ENCODE assay signal across 11 cellular contexts in the genomic region with DNA sequence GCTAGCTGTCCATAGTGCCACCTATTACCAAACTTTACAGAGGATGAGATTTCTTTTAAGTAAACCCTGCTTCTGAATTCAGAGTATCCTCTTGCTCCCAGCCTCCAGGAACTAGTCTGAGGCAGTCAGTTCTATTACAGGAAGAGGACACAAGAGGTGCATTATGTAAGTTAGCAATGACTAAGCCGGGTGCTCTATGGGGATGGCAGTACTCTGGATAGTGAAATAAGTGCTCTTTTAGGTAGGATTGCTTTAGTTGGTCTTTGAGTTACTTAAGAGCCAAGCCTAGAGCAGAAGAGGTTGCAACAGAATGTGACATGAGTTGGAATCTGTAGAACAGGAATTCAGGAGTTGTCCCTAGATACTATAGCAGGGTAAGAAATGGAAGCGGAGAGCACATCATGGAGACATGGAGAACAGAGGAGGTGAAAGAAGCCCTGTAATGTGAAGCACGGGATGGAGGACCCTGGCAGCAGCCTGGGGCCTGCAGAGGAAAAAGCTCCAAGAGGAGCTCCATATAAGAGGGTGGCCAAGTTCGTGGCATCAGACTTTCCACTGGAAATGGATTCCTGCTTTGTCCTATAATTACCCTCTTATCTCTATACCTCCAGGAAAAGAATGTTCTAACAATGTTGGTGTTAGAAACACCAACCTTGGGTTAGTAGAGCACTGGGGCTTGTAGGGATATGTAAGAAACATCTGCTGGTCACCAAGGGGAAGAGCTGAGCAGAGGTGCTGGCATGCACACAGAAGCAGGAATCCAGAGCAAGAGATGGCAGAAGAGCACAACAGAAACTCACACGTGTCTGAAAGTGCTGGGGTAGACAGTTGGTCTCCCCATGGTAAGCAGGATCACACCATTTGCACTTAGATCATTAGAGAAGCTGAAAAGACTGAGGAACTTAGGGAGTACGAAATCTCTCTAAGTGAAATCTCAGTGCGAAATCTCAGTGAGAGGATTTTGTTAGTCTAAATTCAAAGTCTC.
DNase-seq lines count a peak whose midpoint lies in the region; FAIRE-seq and TF ChIP-seq lines count a peak whose summit lies in the region.
"Had no signal": no experiment of that assay in that cellular context is flagged by ENCODE, and none has a peak within 500 bp of the region (broad histone marks: within the 10 kb centered on the region; RNA-seq: fewer than 3 reads in every experiment).

No MANE protein-coding gene starts in this region.

- peaks cover 8% of the 10 kb centered on the region for H3K9me3 Mint-ChIP-seq in activated naive CD8-positive, alpha-beta T cell treated with anti-CD3 and anti-CD28 coated beads for 36 hours

- H3K4me1 Mint-ChIP-seq in activated naive CD8-positive, alpha-beta T cell treated with anti-CD3 and anti-CD28 coated beads for 36 hours: no peaks in the 10 kb centered on the region

- H3K27ac Mint-ChIP-seq in activated naive CD8-positive, alpha-beta T cell treated with anti-CD3 and anti-CD28 coated beads for 36 hours: no peak overlapping the region

- TF ChIP-seq POLR2A in H54 (IDR thresholded peaks at IDR 0.05; ENCODE audit: low read depth, low read length): no peak

- no peak overlapping the region for H3K4me3 Mint-ChIP-seq in activated naive CD8-positive, alpha-beta T cell treated with anti-CD3 and anti-CD28 coated beads for 36 hours

- FAIRE-seq in H54 (lab: Jason Lieb, UNC): no peak

- peaks cover 5% of the 10 kb centered on the region for H3K36me3 Mint-ChIP-seq in activated naive CD8-positive, alpha-beta T cell treated with anti-CD3 and anti-CD28 coated beads for 36 hours

- no peaks in the 10 kb centered on the region for H3K27me3 Mint-ChIP-seq in activated naive CD8-positive, alpha-beta T cell treated with anti-CD3 and anti-CD28 coated beads for 36 hours

- DNase-seq in GM04504 (ENCODE audit: low read depth) (peak; percentile 6), NCI-H146 (lab: John Stamatoyannopoulos, UW) (peak; percentile 67), astrocyte of the hippocampus (ENCODE audit: low read depth, low spot score) (peak; percentile 14), mucosa of gallbladder (ENCODE audit: low spot score) (peak; percentile 14), H54 (ENCODE audit: insufficient read length, low spot score) (no peak), HT-29 (ENCODE audit: low spot score) (no peak), SW 1271 (lab: John Stamatoyannopoulos, UW) (no peak)
- DNase-seq in activated naive CD8-positive, alpha-beta T cell treated with anti-CD3 and anti-CD28 coated beads for 36 hours: no peak
- DNase-seq: NCI-H187; nucleus accumbens; stimulated activated CD4-positive, alpha-beta T cell treated with anti-CD3 and anti-CD28 coated beads, Interleukin-4, amount 100 ng/mL, for 4 hours had no signal

Comparison
In these comparisons a context has a peak if more than half of its experiments do, and no peak if none do; other contexts are left out.
1. DNase-seq: peak in GM04504 (single experiment), NCI-H146 (single experiment), astrocyte of the hippocampus (single experiment) and mucosa of gallbladder (single experiment); none in H54 (single experiment), activated naive CD8-positive, alpha-beta T cell treated with anti-CD3 and anti-CD28 coated beads for 36 hours (single experiment), HT-29 (single experiment) and SW 1271 (0 of 2).